ENCODE assay signal across 8 cellular contexts in genomic region chr22:46250035-46250782, GRCh38. TPM values are rescaled to one million over a fixed set of nuclear protein-coding genes. Genes with fewer than 3 reads are reported as not detected.
DNase-seq lines count a peak whose midpoint lies in the region; ATAC-seq, FAIRE-seq and TF ChIP-seq lines count a peak whose summit lies in the region.

Gene CDPF1, minus strand, starts transcription at chr22:46250293. Its CDS starts 2,009 bp downstream, at chr22:46248284.

- ATAC-seq in GM18861 (IDR thresholded peaks at IDR 0.05; ENCODE audit: unreplicated experiment): peak; percentile 66
- peak; percentile 67 for ATAC-seq in HG03095 (IDR thresholded peaks at IDR 0.05; ENCODE audit: unreplicated experiment)
- ATAC-seq in activated CD4-positive, CD25-positive, alpha-beta regulatory T cell treated with anti-CD3 and anti-CD28 coated beads, Interleukin-2, amount 50 U/mL, for 24 hours: peak; percentile 90 to 94

- peak within 1 kb of the TSS; percentile 63 to 85 for H3K9ac ChIP-seq in kidney (ENCODE audit: low read length in 2 of 2)

- H3K4me3 ChIP-seq in kidney (ENCODE audit: low read length in 2 of 2): peak within 1 kb of the TSS; percentile 57 to 77

- no peak for TF ChIP-seq CTCF in kidney (IDR thresholded peaks at IDR 0.05; ENCODE audit: borderline replicate concordance, extremely low read depth, insufficient read depth)

- FAIRE-seq in kidney (lab: Jason Lieb, UNC): no peak

- peaks cover 0 to 8% of the 10 kb centered on the region in 2 donors for H3K4me1 ChIP-seq in kidney (ENCODE audit: control insufficient read depth in 1 of 2, insufficient read depth in 1 of 2, low read depth in 1 of 2, low read length in 2 of 2)

- H3K36me3 ChIP-seq in kidney (ENCODE audit: control insufficient read depth in 1 of 2, insufficient read depth in 2 of 2, low read length in 2 of 2): no peaks in the 10 kb centered on the region

- intact Hi-C loops in kidney (cut with DNase I): no loop called here

- peak within 1 kb of the TSS; percentile 16 to 63 for H3K27ac ChIP-seq in kidney (ENCODE audit: low read depth in 2 of 2, low read length in 2 of 2)

- H3K9me3 ChIP-seq in kidney (ENCODE audit: control insufficient read depth in 1 of 2, low read length in 2 of 2): no peaks in the 10 kb centered on the region

- DNase-seq in AG08395 (ENCODE audit: low spot score): peak; percentile 97
- DNase-seq in NCI-H2227 (lab: John Stamatoyannopoulos, UW; ENCODE audit: unreplicated experiment): peak; percentile 89
- peak; percentile 94 for DNase-seq in cerebellum (ENCODE audit: low spot score)
- DNase-seq in kidney: peak; percentile 97
- peak; percentile 95 for DNase-seq in stimulated activated CD4-positive, alpha-beta T cell treated with anti-CD3 and anti-CD28 coated beads, Interleukin-15, amount 100 ng/mL, for 24 hours

RNA-seq across cellular contexts. Expression of gene CDPF1, which starts in this region (rescaled TPM):
- total RNA-seq in cerebellum (6.5 TPM), kidney (10.2 TPM)
- polyA plus RNA-seq in kidney (ENCODE audit: insufficient read depth, low read depth, low replicate concordance): 13.3 TPM

Comparison
In these comparisons a context has a peak if more than half of its experiments do, and no peak if none do; other contexts are left out.
1. Peak in every context shown above with its lines: DNase-seq, ATAC-seq, H3K4me3 ChIP-seq and H3K27ac ChIP-seq.